In the genomic region with DNA sequence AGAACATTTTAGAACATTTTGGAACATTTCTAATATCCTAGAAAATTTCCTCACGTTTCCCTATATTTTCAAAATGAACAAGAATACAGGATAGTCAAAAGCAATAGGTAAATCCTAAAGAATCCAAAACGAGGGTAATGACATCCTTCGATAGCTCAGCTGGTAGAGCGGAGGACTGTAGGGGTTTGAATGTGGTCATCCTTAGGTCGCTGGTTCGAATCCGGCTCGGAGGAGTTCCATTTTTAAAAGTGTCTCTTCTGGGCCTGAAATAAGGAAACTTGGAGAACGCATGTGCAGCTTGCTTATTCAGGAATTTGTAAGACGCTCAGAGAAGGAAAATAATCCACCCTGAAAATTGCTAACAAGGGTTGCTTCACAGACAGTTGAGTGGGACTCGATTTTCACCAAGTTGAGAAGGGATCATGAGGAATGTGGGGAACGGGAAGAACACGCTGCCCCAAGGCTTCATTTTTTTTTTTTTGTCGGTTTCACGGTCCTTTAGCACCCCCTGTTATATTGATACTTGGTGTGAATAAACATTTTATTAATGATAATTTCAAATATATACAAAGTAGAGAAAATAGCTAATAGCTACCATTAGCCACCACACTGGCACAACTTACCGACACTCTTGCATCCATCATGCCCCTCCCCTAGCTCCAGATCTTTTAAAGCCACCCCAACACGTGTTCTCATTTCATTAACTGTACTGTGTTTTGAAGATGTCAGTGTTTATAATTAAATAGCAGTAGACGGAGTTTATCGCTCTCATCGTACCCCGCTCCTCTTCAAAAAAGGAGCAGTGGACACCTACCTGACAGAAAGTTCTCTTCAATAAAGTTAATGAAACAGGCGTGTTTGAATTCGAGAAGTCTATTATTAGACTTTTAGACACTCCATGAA, we compare ENCODE assay signal across 7 cellular contexts. TPM values are rescaled to one million over a fixed set of nuclear protein-coding genes. Genes with fewer than 3 reads are reported as not detected.
A peak's percentile ranks its signal among the peaks of the same experiment; 100 is the strongest.
DNase-seq lines count a peak whose midpoint lies in the region; ATAC-seq lines count a peak whose summit lies in the region.

No MANE protein-coding gene starts in this region.

- H3K27me3 ChIP-seq in GM23248 (replicated peaks; ENCODE audit: insufficient read depth): no peaks in the 10 kb centered on the region; the same call in none of the 2 replicates

- H3K36me3 ChIP-seq in GM23248 (ENCODE audit: low read depth): peaks cover 11% of the 10 kb centered on the region

- DNase-seq in GM23248: peak; percentile 66
- peak; percentile 83 for DNase-seq in NCI-H146 treated with DMSO at 0.1 percent for 48 hours (lab: John Stamatoyannopoulos, UW; ENCODE audit: unreplicated experiment)
- DNase-seq in activated naive CD4-positive, alpha-beta T cell treated with anti-CD3 and anti-CD28 coated beads, Interleukin-2, amount 50 U/mL, for 16 hours: peak; percentile 48
- DNase-seq in iPS-NIHi11 (ENCODE audit: low spot score): peak; percentile 37
- DNase-seq in stimulated activated naive CD8-positive, alpha-beta T cell treated with anti-CD3 and anti-CD28 coated beads, Interleukin-15, amount 100 ng/mL, for 72 hours: peak; percentile 36 to 71
- no peak for DNase-seq in activated effector memory CD4-positive, alpha-beta T cell treated with anti-CD3 and anti-CD28 coated beads, Interleukin-2, amount 50 U/mL, for 16 hours

- WGBS in GM23248 (ENCODE audit: low coverage in 1 of 2, low lambda C conversion rate in 2 of 2, missing lambda C conversion rate in 2 of 2), 2 experiments: 18 to 19% methylated on average over 23 of the region's 23 CpGs

- H2AFZ ChIP-seq in GM23248: peak overlapping the region; percentile 87

- no peaks in the 10 kb centered on the region for H3K9me3 ChIP-seq in GM23248 (ENCODE audit: low read depth)

- H3K4me3 Mint-ChIP-seq in stimulated activated naive CD8-positive, alpha-beta T cell treated with anti-CD3 and anti-CD28 coated beads, Interleukin-15, amount 100 ng/mL, for 72 hours: peak overlapping the region in 1 of 2 donors; percentile 16

- 0 out of 2 replicates have a peak, but pooled peaks cover 5% of the 10 kb centered on the region for H3K4me1 ChIP-seq in GM23248 (ENCODE audit: insufficient read depth)

- peaks cover 32% of the 10 kb centered on the region for H3K27me3 Mint-ChIP-seq in stimulated activated naive CD8-positive, alpha-beta T cell treated with anti-CD3 and anti-CD28 coated beads, Interleukin-15, amount 100 ng/mL, for 72 hours

- peaks cover 30% of the 10 kb centered on the region for H3K79me2 ChIP-seq in GM23248 (ENCODE audit: insufficient read depth)

- peak overlapping the region; percentile 71 for H3K27ac ChIP-seq in GM23248

- no peaks in the 10 kb centered on the region for H3K9me3 Mint-ChIP-seq in stimulated activated naive CD8-positive, alpha-beta T cell treated with anti-CD3 and anti-CD28 coated beads, Interleukin-15, amount 100 ng/mL, for 72 hours

- peaks cover 28% of the 10 kb centered on the region for H3K4me1 Mint-ChIP-seq in stimulated activated naive CD8-positive, alpha-beta T cell treated with anti-CD3 and anti-CD28 coated beads, Interleukin-15, amount 100 ng/mL, for 72 hours

- H3K27ac Mint-ChIP-seq in stimulated activated naive CD8-positive, alpha-beta T cell treated with anti-CD3 and anti-CD28 coated beads, Interleukin-15, amount 100 ng/mL, for 72 hours: peak overlapping the region in 1 of 2 donors; percentile 51

- H3F3A ChIP-seq in GM23248 (ENCODE audit: insufficient read depth): peaks cover 30% of the 10 kb centered on the region; the same call in 1 of the 2 replicates

- H3K4me3 ChIP-seq in GM23248: peak overlapping the region; percentile 96

- in situ Hi-C loops in GM23248 (cut with MboI): no loop called here

- peak overlapping the region; percentile 86 for H3K4me2 ChIP-seq in GM23248 (ENCODE audit: unreplicated experiment)

- no peaks in the 10 kb centered on the region for H3K9me2 ChIP-seq in GM23248 (ENCODE audit: insufficient read depth)

- no peaks in the 10 kb centered on the region for H4K20me1 ChIP-seq in GM23248 (ENCODE audit: insufficient read depth)

- ATAC-seq in stimulated activated naive CD8-positive, alpha-beta T cell treated with anti-CD3 and anti-CD28 coated beads, Interleukin-15, amount 100 ng/mL, for 72 hours: no peak
- no peak for ATAC-seq in GM21367 (IDR thresholded peaks at IDR 0.05; ENCODE audit: unreplicated experiment)

- H3K9ac ChIP-seq in GM23248: peak overlapping the region; percentile 95; the same call in 1 of the 2 replicates

RNA-seq across cellular contexts. Expression of a gene that starts 1.8 kb away (rescaled TPM):
- 10.9 and 12.9 TPM in 2 replicates for total RNA-seq in GM23248 (2014; rRNA removed; shearing (Covaris generic))
- 17.3 and 17.6 TPM in 2 replicates for polyA plus RNA-seq in GM23248 (2016; fragmentation: Nextera tagmentation; extraction: Ambion mirVana)

RNA-seq across cellular contexts. Expression of a gene that starts 56.8 kb away (rescaled TPM):
- total RNA-seq in GM23248 (2014; rRNA removed; shearing (Covaris generic)): 81.6 and 87.2 TPM in 2 replicates
- polyA plus RNA-seq in GM23248 (2016; fragmentation: Nextera tagmentation; extraction: Ambion mirVana): 67.1 and 70.8 TPM in 2 replicates
